ENCODE assay signal across 5 cellular contexts in the genomic region with DNA sequence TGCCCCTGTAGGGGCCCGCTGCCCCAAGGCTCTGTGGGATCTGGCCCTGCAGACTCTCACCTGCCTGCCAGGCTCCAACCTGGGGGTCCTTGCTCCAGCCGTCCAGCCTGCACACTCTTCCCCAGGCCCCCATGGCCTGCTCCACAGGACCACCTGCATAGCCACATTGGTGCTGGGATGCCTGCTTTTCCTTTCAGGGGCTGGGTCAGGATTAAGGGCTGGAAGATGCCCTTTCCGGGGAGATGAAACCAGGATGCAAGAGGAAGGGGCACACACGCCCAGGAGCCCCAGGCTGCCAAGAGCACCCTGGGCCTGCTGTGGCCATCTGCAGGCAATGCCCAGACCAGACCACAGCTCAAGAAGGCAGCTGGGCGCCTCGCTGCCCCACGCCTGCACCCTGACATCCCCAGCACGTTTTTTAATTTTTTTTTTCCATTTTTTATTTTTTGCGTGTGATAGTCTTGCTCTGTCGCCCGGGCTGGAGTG.
"Had no signal": no experiment of that assay in that cellular context is flagged by ENCODE, and none has a peak within 500 bp of the region (broad histone marks: within the 10 kb centered on the region; RNA-seq: fewer than 3 reads in every experiment).

No MANE protein-coding gene starts in this region.

- DNase-seq: amniotic stem cell had no signal

- H3K4me3 ChIP-seq: psoas muscle, right lobe of liver, smooth muscle cell, upper lobe of right lung had no signal

- H3K27me3 ChIP-seq: right lobe of liver, upper lobe of right lung had no signal

- H3K4me1 ChIP-seq: right lobe of liver had no signal

- H3K4me2 ChIP-seq: smooth muscle cell had no signal

- H3K27ac ChIP-seq: psoas muscle, right lobe of liver, upper lobe of right lung had no signal

- H3K36me3 ChIP-seq: right lobe of liver, upper lobe of right lung had no signal

- H3K9me3 ChIP-seq: psoas muscle, right lobe of liver, upper lobe of right lung had no signal
